29 cellular contexts compared by ENCODE assay signal in the genomic region with DNA sequence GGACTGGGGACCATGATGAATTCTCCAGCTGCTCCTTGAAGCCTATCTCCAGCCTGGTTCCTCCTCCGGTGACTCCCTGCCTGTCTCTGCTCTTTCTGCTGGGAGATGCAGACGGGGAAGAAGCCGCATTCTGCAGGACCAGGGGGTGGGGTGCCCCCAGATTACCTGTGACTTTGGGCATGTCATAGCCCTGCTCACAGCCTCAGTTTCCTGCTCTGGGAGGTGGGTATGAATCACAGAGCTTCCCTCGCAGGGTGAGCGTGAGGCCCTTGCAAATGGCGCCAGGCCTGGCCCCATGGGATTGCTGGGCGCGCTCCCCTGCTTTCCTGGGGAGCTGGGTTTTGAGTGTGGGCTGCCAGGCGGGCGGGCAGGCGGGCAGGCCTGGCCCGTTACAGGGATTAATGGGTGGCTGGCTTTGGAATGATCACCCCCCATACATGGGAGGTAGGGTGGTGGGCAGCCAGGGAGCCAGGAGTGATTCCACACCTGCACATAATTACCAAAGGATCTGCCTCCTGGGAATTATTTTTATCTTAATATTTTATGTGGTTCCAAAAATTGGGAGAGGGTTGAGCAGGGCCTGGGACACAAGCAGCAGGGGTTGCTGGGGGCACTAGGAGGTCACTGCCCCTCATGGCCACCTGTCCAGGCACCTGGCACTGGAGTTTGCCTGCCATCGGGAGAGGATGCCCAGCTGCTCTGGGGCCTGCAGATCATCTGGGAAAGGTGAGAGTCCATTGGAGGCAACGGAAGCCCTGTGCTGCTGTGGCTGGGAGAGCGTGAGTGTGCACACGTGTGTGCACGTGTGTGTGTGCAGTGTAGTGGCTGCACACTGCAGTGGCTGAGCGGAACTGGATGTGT.
"Had no signal": no experiment of that assay in that cellular context is flagged by ENCODE, and none has a peak within 500 bp of the region (broad histone marks: within the 10 kb centered on the region; RNA-seq: fewer than 3 reads in every experiment).

No MANE protein-coding gene starts in this region.

- H3K36me3 ChIP-seq: breast epithelium, gastrocnemius medialis, upper lobe of left lung, WERI-Rb-1 had no signal

- H3K27ac Mint-ChIP-seq: activated CD4-positive, alpha-beta memory T cell treated with anti-CD3 and anti-CD28 coated beads for 36 hours; activated CD4-positive, alpha-beta T cell treated with anti-CD3 and anti-CD28 coated beads, Interleukin-2, amount 10 ng/mL, durations not matched to agents 24 days and 14 days; activated naive CD4-positive, alpha-beta T cell treated with anti-CD3 and anti-CD28 coated beads, Interleukin-2, amount 50 U/mL, for 24 hours; activated naive CD8-positive, alpha-beta T cell treated with anti-CD3 and anti-CD28 coated beads, Interleukin-2, amount 50 U/mL, for 24 hours; activated T-helper 2 cell treated with anti-CD3 and anti-CD28 coated beads, Interferon-gamma antibody, Interleukin-2, Interleukin-4, amounts not matched to agents 10 μg/mL and 5 μg/mL and 100 μg/mL, durations not matched to agents 14 hours and 24 hours and 36 hours; naive thymus-derived CD8-positive, alpha-beta T cell; progenitor cell of endocrine pancreas; T-helper 1 cell treated with Interleukin-12 subunit alpha and Interleukin-12 subunit beta and Interleukin-4 antibody, amounts not matched to agents 30 μg/mL and 1 μg/mL, for 36 hours had no signal

- ATAC-seq: activated naive CD8-positive, alpha-beta T cell treated with anti-CD3 and anti-CD28 coated beads, Interleukin-2, amount 50 U/mL, for 24 hours; gastrocnemius medialis; left colon; naive thymus-derived CD8-positive, alpha-beta T cell; sciatic nerve; stimulated activated naive CD8-positive, alpha-beta T cell treated with anti-CD3 and anti-CD28 coated beads, Interleukin-15, Interleukin-2, amounts not matched to agents 100 U/mL and 50 U/mL, for 24 hours had no signal

- H3K9me3 Mint-ChIP-seq: activated CD4-positive, alpha-beta memory T cell treated with anti-CD3 and anti-CD28 coated beads for 36 hours; activated CD4-positive, alpha-beta T cell treated with anti-CD3 and anti-CD28 coated beads, Interleukin-2, amount 10 ng/mL, durations not matched to agents 24 days and 14 days; activated naive CD4-positive, alpha-beta T cell treated with anti-CD3 and anti-CD28 coated beads, Interleukin-2, amount 50 U/mL, for 24 hours; activated naive CD8-positive, alpha-beta T cell treated with anti-CD3 and anti-CD28 coated beads, Interleukin-2, amount 50 U/mL, for 24 hours; activated T-helper 2 cell treated with anti-CD3 and anti-CD28 coated beads, Interferon-gamma antibody, Interleukin-2, Interleukin-4, amounts not matched to agents 10 μg/mL and 5 μg/mL and 100 μg/mL, durations not matched to agents 14 hours and 24 hours and 36 hours; central memory CD8-positive, alpha-beta T cell; T-helper 1 cell treated with Interleukin-12 subunit alpha and Interleukin-12 subunit beta and Interleukin-4 antibody, amounts not matched to agents 30 μg/mL and 1 μg/mL, for 36 hours had no signal

- H2AFZ ChIP-seq: hepatocyte had no signal

- H3K4me3 ChIP-seq: breast epithelium, gastrocnemius medialis, hepatocyte, skin epidermis, upper lobe of left lung had no signal

- DNase-seq: activated CD4-positive, alpha-beta memory T cell treated with anti-CD3 and anti-CD28 coated beads for 36 hours; activated CD4-positive, alpha-beta T cell treated with anti-CD3 and anti-CD28 coated beads, Interleukin-2, amount 10 ng/mL, durations not matched to agents 24 days and 14 days; activated CD4-positive, CD25-positive, alpha-beta regulatory T cell treated with anti-CD3 and anti-CD28 coated beads, Interleukin-2, amount 50 U/mL, for 72 hours; activated naive CD8-positive, alpha-beta T cell treated with anti-CD3 and anti-CD28 coated beads, Interleukin-2, amount 50 U/mL, for 24 hours; activated T-cell treated with anti-CD3 and anti-CD28 coated beads, Interleukin-2, amount 50 U/mL, for 48 hours; amygdala; dermis blood vessel endothelial cell; effector CD8-positive, alpha-beta T cell; erythroblast; gastrocnemius medialis; left colon; midbrain; naive thymus-derived CD8-positive, alpha-beta T cell; stimulated activated CD4-positive, alpha-beta T cell treated with anti-CD3 and anti-CD28 coated beads, Interleukin-12 subunit alpha, Interleukin-12 subunit beta, amount 100 ng/mL, for 4 hours; stimulated activated CD4-positive, alpha-beta T cell treated with anti-CD3 and anti-CD28 coated beads, Interleukin-4, amount 100 ng/mL, for 1 hour; stimulated activated naive CD8-positive, alpha-beta T cell treated with anti-CD3 and anti-CD28 coated beads, Interleukin-15, Interleukin-2, amounts not matched to agents 100 U/mL and 50 U/mL, for 24 hours; SW 1271; T-helper 9 cell; WERI-Rb-1 had no signal

- H3K4me1 ChIP-seq: breast epithelium, gastrocnemius medialis, upper lobe of left lung had no signal

- H3K27me3 Mint-ChIP-seq: activated CD4-positive, alpha-beta memory T cell treated with anti-CD3 and anti-CD28 coated beads for 36 hours; activated CD4-positive, alpha-beta T cell treated with anti-CD3 and anti-CD28 coated beads, Interleukin-2, amount 10 ng/mL, durations not matched to agents 24 days and 14 days; activated naive CD4-positive, alpha-beta T cell treated with anti-CD3 and anti-CD28 coated beads, Interleukin-2, amount 50 U/mL, for 24 hours; activated naive CD8-positive, alpha-beta T cell treated with anti-CD3 and anti-CD28 coated beads, Interleukin-2, amount 50 U/mL, for 24 hours had no signal

- H3K9me3 ChIP-seq: breast epithelium, gastrocnemius medialis, upper lobe of left lung had no signal

- H3K4me1 Mint-ChIP-seq: central memory CD8-positive, alpha-beta T cell had no signal

- H3K36me3 Mint-ChIP-seq: activated CD4-positive, alpha-beta memory T cell treated with anti-CD3 and anti-CD28 coated beads for 36 hours; activated naive CD4-positive, alpha-beta T cell treated with anti-CD3 and anti-CD28 coated beads, Interleukin-2, amount 50 U/mL, for 24 hours; naive thymus-derived CD8-positive, alpha-beta T cell had no signal

- H3K27me3 ChIP-seq: breast epithelium, gastrocnemius medialis, hepatocyte, upper lobe of left lung had no signal

- H3K79me2 ChIP-seq: hepatocyte had no signal

- H3K27ac ChIP-seq: breast epithelium, gastrocnemius medialis, hepatocyte, skin epidermis, upper lobe of left lung, WERI-Rb-1 had no signal

- H3K4me3 Mint-ChIP-seq: activated CD4-positive, alpha-beta memory T cell treated with anti-CD3 and anti-CD28 coated beads for 36 hours; activated CD4-positive, alpha-beta T cell treated with anti-CD3 and anti-CD28 coated beads, Interleukin-2, amount 10 ng/mL, durations not matched to agents 24 days and 14 days; activated naive CD4-positive, alpha-beta T cell treated with anti-CD3 and anti-CD28 coated beads, Interleukin-2, amount 50 U/mL, for 24 hours; activated naive CD8-positive, alpha-beta T cell treated with anti-CD3 and anti-CD28 coated beads, Interleukin-2, amount 50 U/mL, for 24 hours; central memory CD8-positive, alpha-beta T cell; naive thymus-derived CD8-positive, alpha-beta T cell; T-helper 1 cell treated with Interleukin-12 subunit alpha and Interleukin-12 subunit beta and Interleukin-4 antibody, amounts not matched to agents 30 μg/mL and 1 μg/mL, for 36 hours had no signal

- H3K4me2 ChIP-seq: hepatocyte had no signal
